ENCODE assay signal across 8 cellular contexts in the genomic region with DNA sequence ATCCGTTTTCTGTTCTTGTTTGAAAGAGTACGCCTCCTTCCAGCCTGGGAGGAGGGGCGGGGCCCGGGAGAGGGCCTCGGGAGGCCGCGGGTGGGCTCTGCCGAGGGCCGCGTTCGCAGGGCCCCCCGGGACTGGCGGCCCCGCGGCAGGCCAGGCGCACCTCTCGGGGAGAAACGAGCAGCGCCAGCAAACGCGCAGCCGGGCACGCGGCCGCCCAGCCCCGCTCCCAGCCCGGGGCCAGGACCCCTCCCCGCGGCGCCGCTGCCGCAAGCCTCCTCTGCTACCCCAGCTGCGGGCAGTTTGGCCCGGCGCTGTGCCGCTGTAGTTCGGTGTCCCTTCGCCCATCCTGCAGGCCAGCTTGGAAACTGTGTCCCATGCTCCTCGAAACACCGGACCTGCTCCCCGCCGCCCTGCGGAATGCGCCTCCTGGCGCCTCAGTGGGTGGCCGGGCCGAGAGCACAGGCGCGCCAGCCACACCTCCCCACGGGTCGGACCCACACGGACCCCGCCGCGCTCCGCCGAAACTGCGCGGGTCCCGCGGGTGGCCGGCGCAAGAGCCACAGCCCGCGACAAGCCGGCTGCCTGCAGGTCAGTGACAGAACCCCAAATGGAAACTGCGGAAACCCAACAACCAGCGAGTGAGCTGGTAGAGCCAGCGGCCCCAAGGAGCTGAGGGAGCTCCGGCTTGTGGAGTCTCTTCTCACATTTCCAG. TPM values are rescaled to one million over a fixed set of nuclear protein-coding genes. Genes with fewer than 3 reads are reported as not detected.
DNase-seq lines count a peak whose midpoint lies in the region; ATAC-seq lines count a peak whose summit lies in the region.

No MANE protein-coding gene starts in this region.

- no peak overlapping the region for H3K27ac ChIP-seq in GM23248
- H3K27ac ChIP-seq in iPS-18a (ENCODE audit: low read length): no peak overlapping the region
- H3K27ac ChIP-seq in skin epidermis: peak overlapping the region in 4 of 21 experiments; percentile 0 to 56 (median 28)

- 10 to 11% methylated on average over 41 to 43 of the region's 70 CpGs for WGBS in GM23248 (ENCODE audit: low coverage in 1 of 2, low lambda C conversion rate in 2 of 2, missing lambda C conversion rate in 2 of 2), 2 experiments

- H3K4me3 ChIP-seq in GM23248: peak overlapping the region; percentile 59
- H3K4me3 ChIP-seq in iPS-18a (ENCODE audit: low read length): peak overlapping the region; percentile 59
- H3K4me3 ChIP-seq in skin epidermis: peak overlapping the region; percentile 21 to 44 (median 30)

- H3K9me3 ChIP-seq in GM23248 (ENCODE audit: low read depth) (no peaks in the 10 kb centered on the region), iPS-18a (ENCODE audit: control insufficient read depth, low read depth, low read length) (no peaks in the 10 kb centered on the region)

- H3K36me3 ChIP-seq in GM23248 (ENCODE audit: low read depth): no peaks in the 10 kb centered on the region
- no peaks in the 10 kb centered on the region for H3K36me3 ChIP-seq in iPS-18a (ENCODE audit: control insufficient read depth, low read depth, low read length)

- H3K4me1 ChIP-seq in GM23248 (ENCODE audit: insufficient read depth) (peaks cover 4% of the 10 kb centered on the region), iPS-18a (ENCODE audit: control insufficient read depth, low read depth, low read length) (peaks cover 3% of the 10 kb centered on the region)

- H3K79me2 ChIP-seq in GM23248 (ENCODE audit: insufficient read depth): no peaks in the 10 kb centered on the region

- H3K9me2 ChIP-seq in GM23248 (ENCODE audit: insufficient read depth): no peaks in the 10 kb centered on the region

- no peaks in the 10 kb centered on the region for H3F3A ChIP-seq in GM23248 (ENCODE audit: insufficient read depth)

- peaks cover 43% of the 10 kb centered on the region for H3K27me3 ChIP-seq in GM23248 (replicated peaks; ENCODE audit: insufficient read depth)
- peaks cover 95% of the 10 kb centered on the region for H3K27me3 ChIP-seq in iPS-18a (ENCODE audit: control insufficient read depth, insufficient read depth, low read length)

- no peaks in the 10 kb centered on the region for H4K20me1 ChIP-seq in GM23248 (ENCODE audit: insufficient read depth)

- no peak overlapping the region for H3K9ac ChIP-seq in GM23248
- no peak overlapping the region for H3K9ac ChIP-seq in iPS-18a (ENCODE audit: low read length)

- peak overlapping the region; percentile 90 for H3K4me2 ChIP-seq in GM23248 (ENCODE audit: unreplicated experiment)

- no peak for ATAC-seq in HG03469 (IDR thresholded peaks at IDR 0.05; ENCODE audit: unreplicated experiment)

- peak overlapping the region; percentile 74 for H2AFZ ChIP-seq in GM23248

- in situ Hi-C loops in GM23248 (cut with MboI): no loop called here

- DNase-seq in GM23248 (peak; percentile 32), HT-29 (ENCODE audit: low spot score) (no peak), NOMO-1 treated with DMSO at 0.1 percent for 48 hours (lab: John Stamatoyannopoulos, UW; ENCODE audit: unreplicated experiment) (no peak)
- peak; percentile 25 to 37 for DNase-seq in activated T-cell treated with anti-CD3 and anti-CD28 coated beads, Interleukin-2, amount 50 U/mL, for 48 hours
- DNase-seq in central memory CD4-positive, alpha-beta T cell: no peak

RNA-seq across cellular contexts. Expression of a gene that starts 2.2 kb away (rescaled TPM):
- total RNA-seq in GM23248 (2014; rRNA removed; shearing (Covaris generic)): not detected in 2 replicates
- polyA plus RNA-seq in GM23248 (2016; fragmentation: Nextera tagmentation; extraction: Ambion mirVana): not detected in 2 replicates
- not detected in 2 replicates for total RNA-seq in HT-29 (2014; rRNA removed; shearing (Covaris generic))

Comparison
In these comparisons a context has a peak if more than half of its experiments do, and no peak if none do; other contexts are left out.
1. DNase-seq: peak in GM23248 (single experiment) and activated T-cell treated with anti-CD3 and anti-CD28 coated beads, Interleukin-2, amount 50 U/mL, for 48 hours (2 of 2); none in central memory CD4-positive, alpha-beta T cell (single experiment), HT-29 (single experiment) and NOMO-1 treated with DMSO at 0.1 percent for 48 hours (single experiment).
2. Peak in every context shown above with its lines, with median percentiles within 50 percentile points of each other: H3K4me3 ChIP-seq.